Comparison of ENCODE assay signal across 8 cellular contexts in the genomic region with DNA sequence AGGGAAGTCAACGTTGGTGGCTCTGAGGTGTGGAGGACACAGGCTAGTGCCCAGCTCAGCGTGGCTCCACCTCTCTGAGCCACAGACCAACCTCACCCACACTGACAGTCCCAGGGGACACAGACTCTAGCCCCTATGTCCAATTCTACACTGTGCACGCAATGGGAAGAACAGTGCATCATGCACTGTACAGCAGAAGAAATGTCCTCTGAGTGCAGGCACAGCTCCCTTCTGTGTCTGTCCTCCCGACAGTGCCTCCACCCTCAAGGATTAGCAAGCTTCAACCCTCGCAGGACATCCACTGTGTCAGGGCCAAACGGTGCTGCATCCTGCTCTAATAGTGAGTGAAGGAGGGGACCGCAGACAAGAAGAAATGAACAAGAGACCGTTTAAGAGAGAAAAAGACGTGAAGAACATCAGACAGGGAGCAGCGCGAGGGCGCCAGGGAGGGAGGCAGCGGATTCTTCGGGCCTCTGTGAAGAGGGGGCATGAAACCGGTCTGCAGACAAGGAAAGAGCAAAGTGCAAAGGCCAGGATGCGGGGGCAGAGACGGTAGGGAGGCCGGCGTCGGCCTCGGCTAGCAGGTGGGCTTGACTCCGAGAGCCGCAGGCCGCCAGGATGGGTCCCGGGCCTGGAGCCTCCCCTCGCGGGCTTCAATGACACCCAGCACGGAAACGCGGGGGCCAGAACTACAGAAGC. TPM values are rescaled to one million over a fixed set of nuclear protein-coding genes. Genes with fewer than 3 reads are reported as not detected.
DNase-seq lines count a peak whose midpoint lies in the region; ATAC-seq and TF ChIP-seq lines count a peak whose summit lies in the region.

No MANE protein-coding gene starts in this region.

- POLR2A ChIA-PET in Caco-2 (lab: Charles Lee) = interaction anchor here (0.7 to 1.1 kb wide), 2 partner anchors 18 to 28 kb away, joined by 3 to 5 read pairs; a partner anchor contains a TSS

- H3K4me1 Mint-ChIP-seq in Caco-2 (ENCODE audit: low read depth, unreplicated experiment) (peaks cover 5% of the 10 kb centered on the region), naive B cell (peaks cover 19 to 37% (median 34%) of the 10 kb centered on the region in 3 donors)

- H3K27ac ChIP-seq in KOPT-K1 (ENCODE audit: low read depth, low read length, poor library complexity, severe bottlenecking) = peak overlapping the region; percentile 78
- peak overlapping the region; percentile 88 for H3K27ac ChIP-seq in colonic mucosa

- no peaks in the 10 kb centered on the region for H3K9me3 ChIP-seq in Caco-2
- no peaks in the 10 kb centered on the region for H3K9me3 ChIP-seq in KOPT-K1 (ENCODE audit: insufficient read depth, low read length, poor library complexity, severe bottlenecking)
- no peaks in the 10 kb centered on the region for H3K9me3 ChIP-seq in colonic mucosa

- H3K36me3 Mint-ChIP-seq in Caco-2 (ENCODE audit: insufficient read depth, unreplicated experiment) (peaks cover 14% of the 10 kb centered on the region), naive B cell (no peaks in the 10 kb centered on the region)

- H3K4me3 Mint-ChIP-seq in Caco-2 (ENCODE audit: unreplicated experiment) = peak overlapping the region; percentile 87
- peak overlapping the region; percentile 88 to 96 (median 92) for H3K4me3 Mint-ChIP-seq in naive B cell

- intact Hi-C loops in Caco-2 (cut with micrococcal nuclease; ENCODE audit: unreplicated experiment) = loop anchor here (1.0 to 2.0 kb wide), 3 partner anchors 53 to 101 kb away; a partner anchor contains a TSS
- intact Hi-C loops in colonic mucosa (cut with DNase I) = loop anchor here (2.0 kb wide), 1 partner anchor 17 kb away; a partner anchor contains a TSS

- peak overlapping the region; percentile 68 for H3K4me3 ChIP-seq in Caco-2 (ENCODE audit: low read depth, low read length)
- H3K4me3 ChIP-seq in colonic mucosa = peak overlapping the region; percentile 80

- BruUV-seq in Caco-2 (replicated peaks; lab: Mats Ljungman, UMichigan) = TSS peak; percentile 28

- H3K9ac ChIP-seq in colonic mucosa (ENCODE audit: low read depth in 2 of 2, low read length in 2 of 2) = peak overlapping the region; percentile 81 to 89

- H3K27me3 Mint-ChIP-seq in Caco-2 (ENCODE audit: insufficient read depth, unreplicated experiment) = no peaks in the 10 kb centered on the region
- H3K27me3 Mint-ChIP-seq in naive B cell = no peaks in the 10 kb centered on the region

- H3K9me3 Mint-ChIP-seq in Caco-2 (ENCODE audit: unreplicated experiment) = no peaks in the 10 kb centered on the region
- no peaks in the 10 kb centered on the region for H3K9me3 Mint-ChIP-seq in naive B cell

- DNase-seq in Caco-2 (no peak), colonic mucosa (no peak), naive B cell (no peak), amniotic stem cell (lab: John Stamatoyannopoulos, UW) (no peak), T-helper 9 cell (no peak), SHP77 (lab: John Stamatoyannopoulos, UW) (no peak), ecto neural progenitor cell (ENCODE audit: low spot score) (no peak)

- H3K36me3 ChIP-seq in Caco-2 (ENCODE audit: control insufficient read depth, insufficient read depth, low read length) (no peaks in the 10 kb centered on the region; the same call in 1 of the 2 replicates), KOPT-K1 (ENCODE audit: insufficient read depth, low read length) (no peaks in the 10 kb centered on the region), colonic mucosa (no peaks in the 10 kb centered on the region)

- CTCF ChIA-PET in Caco-2 (lab: Charles Lee) = interaction anchor here (1.1 kb wide), 1 partner anchor 18 kb away, joined by 3 read pairs; a partner anchor contains a TSS

- H3K4me1 ChIP-seq in Caco-2 (peaks cover 11% of the 10 kb centered on the region), colonic mucosa (peaks cover 4% of the 10 kb centered on the region)

- H3K27me3 ChIP-seq in Caco-2 (replicated peaks; ENCODE audit: control insufficient read depth, insufficient read depth, low read length) (no peaks in the 10 kb centered on the region), colonic mucosa (no peaks in the 10 kb centered on the region)

- ATAC-seq in naive B cell (ENCODE audit: low read depth in 2 of 2) = no peak

- H3K27ac Mint-ChIP-seq in Caco-2 (ENCODE audit: unreplicated experiment) (peak overlapping the region; percentile 85), naive B cell (peak overlapping the region; percentile 92 to 98 (median 96))

- TF ChIP-seq CTCF in Caco-2 (IDR thresholded peaks at IDR 0.05; ENCODE audit: insufficient read depth in 1 of 2, low read depth in 1 of 2, low read length in 1 of 2, severe bottlenecking in 1 of 2, unreplicated experiment in 1 of 2) (no peak), colonic mucosa (IDR thresholded peaks at IDR 0.05) (no peak)

RNA-seq across cellular contexts. Expression of a gene that starts 0.6 kb away (rescaled TPM):
- total RNA-seq in Caco-2 (2022) = 2.2 and 2.3 TPM in 2 replicates
- total RNA-seq in colonic mucosa = 1 to 10 TPM; 1.8 to 2.6 TPM
- polyA plus RNA-seq in naive B cell (ENCODE audit: low read depth in 6 of 6) = 10 to 100 TPM in 2 of 6 donors, 1 to 10 TPM in 4; 7.5 to 13.5 (median 8.5) TPM

RNA-seq across cellular contexts. Expression of a gene that starts 6.9 kb away (rescaled TPM):
- total RNA-seq in Caco-2 (2022) = 1,436 and 1,611 TPM in 2 replicates
- 100 to 1,000 TPM; 781 to 884 TPM for total RNA-seq in colonic mucosa
- 1,000 to 10,000 TPM; 1,545 to 2,332 (median 1,783) TPM for polyA plus RNA-seq in naive B cell (ENCODE audit: low read depth in 6 of 6)

RNA-seq across cellular contexts. Expression of a gene that starts 15.3 kb away (rescaled TPM):
- total RNA-seq in Caco-2 (2022) (0.73 and 1.3 TPM in 2 replicates), colonic mucosa (not detected)
- polyA plus RNA-seq in naive B cell (ENCODE audit: low read depth in 6 of 6) = not detected

RNA-seq across cellular contexts. Expression of a gene that starts 17.6 kb away (rescaled TPM):
- total RNA-seq in Caco-2 (2022) = 1.6 and 1.7 TPM in 2 replicates
- total RNA-seq in colonic mucosa = 1 to 10 TPM in 1 of 2 donors, under 1 TPM in 1; 0.98 to 1.9 TPM
- 1 to 10 TPM in 3 of 6 donors, under 1 TPM in 3; 0.23 to 2.3 (median 1.5) TPM for polyA plus RNA-seq in naive B cell (ENCODE audit: low read depth in 6 of 6)

RNA-seq across cellular contexts. Expression of a gene that starts 26.9 kb away (rescaled TPM):
- total RNA-seq in Caco-2 (2022) (1.6 and 2.8 TPM in 2 replicates), colonic mucosa (1 to 10 TPM; 3.6 to 4.7 TPM)
- polyA plus RNA-seq in naive B cell (ENCODE audit: low read depth in 6 of 6) = 10 to 100 TPM; 30.6 to 68.3 (median 50.9) TPM
